Comparison of ENCODE assay signal across 1 cellular context in genomic region chr10:30587522-30588031, GRCh38.
A peak's percentile ranks its signal among the peaks of the same experiment; 100 is the strongest.
TF ChIP-seq lines count a peak whose summit lies in the region.

No MANE protein-coding gene starts in this region.

TF ChIP-seq in GM12878, 131 proteins besides CTCF, POLR2A, EP300 and RAD21 (continued from another document):
- TF ChIP-seq, protein P1, sequence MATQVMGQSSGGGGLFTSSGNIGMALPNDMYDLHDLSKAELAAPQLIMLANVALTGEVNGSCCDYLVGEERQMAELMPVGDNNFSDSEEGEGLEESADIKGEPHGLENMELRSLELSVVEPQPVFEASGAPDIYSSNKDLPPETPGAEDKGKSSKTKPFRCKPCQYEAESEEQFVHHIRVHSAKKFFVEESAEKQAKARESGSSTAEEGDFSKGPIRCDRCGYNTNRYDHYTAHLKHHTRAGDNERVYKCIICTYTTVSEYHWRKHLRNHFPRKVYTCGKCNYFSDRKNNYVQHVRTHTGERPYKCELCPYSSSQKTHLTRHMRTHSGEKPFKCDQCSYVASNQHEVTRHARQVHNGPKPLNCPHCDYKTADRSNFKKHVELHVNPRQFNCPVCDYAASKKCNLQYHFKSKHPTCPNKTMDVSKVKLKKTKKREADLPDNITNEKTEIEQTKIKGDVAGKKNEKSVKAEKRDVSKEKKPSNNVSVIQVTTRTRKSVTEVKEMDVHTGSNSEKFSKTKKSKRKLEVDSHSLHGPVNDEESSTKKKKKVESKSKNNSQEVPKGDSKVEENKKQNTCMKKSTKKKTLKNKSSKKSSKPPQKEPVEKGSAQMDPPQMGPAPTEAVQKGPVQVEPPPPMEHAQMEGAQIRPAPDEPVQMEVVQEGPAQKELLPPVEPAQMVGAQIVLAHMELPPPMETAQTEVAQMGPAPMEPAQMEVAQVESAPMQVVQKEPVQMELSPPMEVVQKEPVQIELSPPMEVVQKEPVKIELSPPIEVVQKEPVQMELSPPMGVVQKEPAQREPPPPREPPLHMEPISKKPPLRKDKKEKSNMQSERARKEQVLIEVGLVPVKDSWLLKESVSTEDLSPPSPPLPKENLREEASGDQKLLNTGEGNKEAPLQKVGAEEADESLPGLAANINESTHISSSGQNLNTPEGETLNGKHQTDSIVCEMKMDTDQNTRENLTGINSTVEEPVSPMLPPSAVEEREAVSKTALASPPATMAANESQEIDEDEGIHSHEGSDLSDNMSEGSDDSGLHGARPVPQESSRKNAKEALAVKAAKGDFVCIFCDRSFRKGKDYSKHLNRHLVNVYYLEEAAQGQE (IDR thresholded peaks at IDR 0.05; ENCODE audit: low read depth, low read length) = no peak
- peak; percentile 59; the same call in 1 of the 2 replicates for TF ChIP-seq BACH1 (IDR thresholded peaks at IDR 0.05; ENCODE audit: borderline replicate concordance)
- no peak for TF ChIP-seq SIN3A (IDR thresholded peaks at IDR 0.05; ENCODE audit: low read depth, low read length)
- no peak for TF ChIP-seq EZH2 (IDR thresholded peaks at IDR 0.05; ENCODE audit: borderline replicate concordance, control insufficient read depth, low read depth, low read length)
- TF ChIP-seq KDM1A (IDR thresholded peaks at IDR 0.05; ENCODE audit: borderline replicate concordance) = no peak
- TF ChIP-seq BCL3 (IDR thresholded peaks at IDR 0.05; ENCODE audit: borderline replicate concordance, insufficient read depth, low read depth, low read length, poor library complexity, severe bottlenecking) = peak; percentile 95
- peak; percentile 86 for TF ChIP-seq NFIC (IDR thresholded peaks at IDR 0.05; ENCODE audit: low read depth, low read length)
- TF ChIP-seq ZNF24 (IDR thresholded peaks at IDR 0.05) = 0 out of 2 replicates have a peak, but pooled peaks have one; percentile 33
- peak; percentile 78; the same call in 1 of the 2 replicates for TF ChIP-seq MLLT1 (IDR thresholded peaks at IDR 0.05)
- peak; percentile 17; the same call in 1 of the 2 replicates for TF ChIP-seq MXI1 (IDR thresholded peaks at IDR 0.05; ENCODE audit: low read depth, low read length)
- TF ChIP-seq SMARCA5 (IDR thresholded peaks at IDR 0.05) = no peak
- TF ChIP-seq SREBF1 (IDR thresholded peaks at IDR 0.05; ENCODE audit: low read length) = no peak
- peak; percentile 79 for TF ChIP-seq NR2F1 (conservative IDR thresholded peaks at IDR 0.05)
- no peak for TF ChIP-seq JUND (IDR thresholded peaks at IDR 0.05; ENCODE audit: low read depth, low read length)
- TF ChIP-seq PAX5 (IDR thresholded peaks at IDR 0.05; ENCODE audit: borderline replicate concordance, low read depth, low read length) = peak; percentile 46; the same call in 1 of the 2 replicates
- TF ChIP-seq DPF2 (IDR thresholded peaks at IDR 0.05) = peak; percentile 95
- peak; percentile 96 for TF ChIP-seq IRF4 (IDR thresholded peaks at IDR 0.05; ENCODE audit: low read depth, low read length)
- TF ChIP-seq, protein P2, sequence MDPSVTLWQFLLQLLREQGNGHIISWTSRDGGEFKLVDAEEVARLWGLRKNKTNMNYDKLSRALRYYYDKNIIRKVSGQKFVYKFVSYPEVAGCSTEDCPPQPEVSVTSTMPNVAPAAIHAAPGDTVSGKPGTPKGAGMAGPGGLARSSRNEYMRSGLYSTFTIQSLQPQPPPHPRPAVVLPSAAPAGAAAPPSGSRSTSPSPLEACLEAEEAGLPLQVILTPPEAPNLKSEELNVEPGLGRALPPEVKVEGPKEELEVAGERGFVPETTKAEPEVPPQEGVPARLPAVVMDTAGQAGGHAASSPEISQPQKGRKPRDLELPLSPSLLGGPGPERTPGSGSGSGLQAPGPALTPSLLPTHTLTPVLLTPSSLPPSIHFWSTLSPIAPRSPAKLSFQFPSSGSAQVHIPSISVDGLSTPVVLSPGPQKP (IDR thresholded peaks at IDR 0.05; ENCODE audit: low read depth, low read length) = no peak
- no peak for TF ChIP-seq SREBF2 (IDR thresholded peaks at IDR 0.05; ENCODE audit: low read length)
- TF ChIP-seq STAT1 (conservative IDR thresholded peaks at IDR 0.05) = no peak
- peak in 1 of 2 experiments; percentile 53; a peak in 2 of 4 replicates for TF ChIP-seq BHLHE40 (IDR thresholded peaks at IDR 0.05; ENCODE audit: borderline replicate concordance in 1 of 2, low read depth in 2 of 2, low read length in 1 of 2)
- peak; percentile 28; the same call in 1 of the 3 replicates for TF ChIP-seq POU2F2 (IDR thresholded peaks at IDR 0.05; ENCODE audit: borderline replicate concordance, low read depth, low read length)
- TF ChIP-seq, protein P3, sequence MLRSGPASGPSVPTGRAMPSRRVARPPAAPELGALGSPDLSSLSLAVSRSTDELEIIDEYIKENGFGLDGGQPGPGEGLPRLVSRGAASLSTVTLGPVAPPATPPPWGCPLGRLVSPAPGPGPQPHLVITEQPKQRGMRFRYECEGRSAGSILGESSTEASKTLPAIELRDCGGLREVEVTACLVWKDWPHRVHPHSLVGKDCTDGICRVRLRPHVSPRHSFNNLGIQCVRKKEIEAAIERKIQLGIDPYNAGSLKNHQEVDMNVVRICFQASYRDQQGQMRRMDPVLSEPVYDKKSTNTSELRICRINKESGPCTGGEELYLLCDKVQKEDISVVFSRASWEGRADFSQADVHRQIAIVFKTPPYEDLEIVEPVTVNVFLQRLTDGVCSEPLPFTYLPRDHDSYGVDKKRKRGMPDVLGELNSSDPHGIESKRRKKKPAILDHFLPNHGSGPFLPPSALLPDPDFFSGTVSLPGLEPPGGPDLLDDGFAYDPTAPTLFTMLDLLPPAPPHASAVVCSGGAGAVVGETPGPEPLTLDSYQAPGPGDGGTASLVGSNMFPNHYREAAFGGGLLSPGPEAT (IDR thresholded peaks at IDR 0.05; ENCODE audit: low read depth) = peak; percentile 95
- peak; percentile 72; the same call in 1 of the 2 replicates for TF ChIP-seq CREB1 (IDR thresholded peaks at IDR 0.05; ENCODE audit: low read depth)
- TF ChIP-seq ZSCAN29 (IDR thresholded peaks at IDR 0.05) = no peak
- TF ChIP-seq SP1 (IDR thresholded peaks at IDR 0.05; ENCODE audit: low read depth, low read length) = peak; percentile 19
- TF ChIP-seq MTA3 (IDR thresholded peaks at IDR 0.05; ENCODE audit: borderline replicate concordance, low read length) = no peak; the same call in 1 of the 2 replicates
- peak; percentile 98 for TF ChIP-seq IKZF1 (conservative IDR thresholded peaks at IDR 0.05)
- TF ChIP-seq RCOR1 (conservative IDR thresholded peaks at IDR 0.05; ENCODE audit: low read depth, low read length) = 0 out of 2 replicates have a peak, but pooled peaks have one; percentile 38
- no peak for TF ChIP-seq NRF1 (conservative IDR thresholded peaks at IDR 0.05; ENCODE audit: low read depth, low read length)
- peak; percentile 38; the same call in 1 of the 2 replicates for TF ChIP-seq TCF7 (IDR thresholded peaks at IDR 0.05; ENCODE audit: borderline replicate concordance)
- 0 out of 2 replicates have a peak, but pooled peaks have one; percentile 9 for TF ChIP-seq JUNB (IDR thresholded peaks at IDR 0.05)
- peak; percentile 96 for TF ChIP-seq RFX5 (IDR thresholded peaks at IDR 0.05; ENCODE audit: low read depth, low read length)
- no peak for TF ChIP-seq ZNF687 (IDR thresholded peaks at IDR 0.05)
- no peak for TF ChIP-seq HDAC6 (IDR thresholded peaks at IDR 0.05; ENCODE audit: unreplicated experiment)
- 0 out of 2 replicates have a peak, but pooled peaks have one; percentile 50 for TF ChIP-seq TCF12 (IDR thresholded peaks at IDR 0.05; ENCODE audit: low read depth, low read length)
- peak in 1 of 2 experiments; percentile 63; a peak in 1 of 4 replicates for TF ChIP-seq ETV6 (conservative IDR thresholded peaks at IDR 0.05 in 1 of 2, IDR thresholded peaks at IDR 0.05 in 1 of 2; ENCODE audit: borderline replicate concordance in 1 of 2, low read depth in 1 of 2)
- TF ChIP-seq CHD1 (IDR thresholded peaks at IDR 0.05; ENCODE audit: low read depth, low read length) = no peak
- TF ChIP-seq ZNF384 (IDR thresholded peaks at IDR 0.05; ENCODE audit: borderline replicate concordance, low read depth, low read length) = no peak
- peak; percentile 100 for TF ChIP-seq SPI1 (IDR thresholded peaks at IDR 0.05; ENCODE audit: borderline replicate concordance, insufficient read depth, low read depth, low read length)
- peak; percentile 90; the same call in 1 of the 2 replicates for TF ChIP-seq NBN (IDR thresholded peaks at IDR 0.05)
